Comparison of ENCODE assay signal across 9 cellular contexts in the genomic region with DNA sequence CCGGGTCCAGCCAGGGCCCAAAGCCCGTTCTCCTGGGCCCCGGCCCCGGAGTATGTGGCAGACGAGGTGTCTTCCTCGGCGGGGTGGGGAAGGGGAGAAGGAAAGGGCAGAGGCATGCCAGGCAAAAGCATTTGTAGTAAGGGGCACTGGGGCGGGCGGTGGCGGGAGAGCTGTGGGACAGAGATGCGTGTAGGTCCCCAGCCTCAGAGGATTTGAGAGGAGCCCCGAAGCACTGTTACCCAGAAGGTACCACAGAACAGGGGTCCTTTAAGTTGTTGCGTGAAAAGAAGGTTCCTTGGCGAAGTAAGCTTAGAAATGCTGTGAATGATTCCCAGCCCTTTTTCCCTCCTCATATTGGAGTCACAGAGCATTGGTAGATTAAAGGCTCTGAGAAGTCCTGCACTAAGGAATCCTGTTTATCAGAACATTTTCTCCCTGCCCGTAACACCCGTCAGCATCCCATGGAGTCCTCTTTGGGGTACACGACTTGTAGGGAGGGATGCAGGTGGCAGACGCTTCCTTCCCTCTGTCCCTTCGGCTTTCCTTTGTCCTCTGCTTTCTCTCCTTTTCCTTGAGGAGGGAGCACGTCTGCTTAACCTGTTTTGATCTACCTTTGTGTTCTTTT. TPM values are rescaled to one million over a fixed set of nuclear protein-coding genes. Genes with fewer than 3 reads are reported as not detected.
DNase-seq lines count a peak whose midpoint lies in the region; ATAC-seq and TF ChIP-seq lines count a peak whose summit lies in the region.
"Had no signal": no experiment of that assay in that cellular context is flagged by ENCODE, and none has a peak within 500 bp of the region (broad histone marks: within the 10 kb centered on the region; RNA-seq: fewer than 3 reads in every experiment).

No MANE protein-coding gene starts in this region.

- intact Hi-C loops in activated CD4-positive, alpha-beta T cell treated with anti-CD3 and anti-CD28 coated beads for 36 hours (cut with DNase I, micrococcal nuclease), result loop anchor here in 1 of 2 experiments (5.0 kb wide), 1 partner anchor 147 kb away; no protein-coding TSS in a partner anchor
- intact Hi-C loops in left lung (cut with DNase I), result no loop called here

- H3K27ac Mint-ChIP-seq in activated CD4-positive, alpha-beta T cell treated with anti-CD3 and anti-CD28 coated beads for 36 hours, result peak overlapping the region; percentile 60
- H3K27ac Mint-ChIP-seq in activated naive CD8-positive, alpha-beta T cell treated with anti-CD3 and anti-CD28 coated beads for 36 hours, result peak overlapping the region; percentile 60

- peaks cover 0 to 10% of the 10 kb centered on the region in 2 donors for H3K36me3 ChIP-seq in left lung
- H3K36me3 ChIP-seq in stomach smooth muscle (ENCODE audit: control insufficient read depth in 2 of 2, insufficient read depth in 2 of 2, low read length in 2 of 2), result peaks cover 1 to 12% of the 10 kb centered on the region in 2 donors

- peak overlapping the region; percentile 75 for H3K4me3 Mint-ChIP-seq in activated CD4-positive, alpha-beta T cell treated with anti-CD3 and anti-CD28 coated beads for 36 hours
- peak overlapping the region; percentile 78 for H3K4me3 Mint-ChIP-seq in activated naive CD8-positive, alpha-beta T cell treated with anti-CD3 and anti-CD28 coated beads for 36 hours

- peaks cover 10% of the 10 kb centered on the region for H3K27me3 Mint-ChIP-seq in activated CD4-positive, alpha-beta T cell treated with anti-CD3 and anti-CD28 coated beads for 36 hours
- peaks cover 11% of the 10 kb centered on the region for H3K27me3 Mint-ChIP-seq in activated naive CD8-positive, alpha-beta T cell treated with anti-CD3 and anti-CD28 coated beads for 36 hours

- no peak for TF ChIP-seq CTCF in left lung (IDR thresholded peaks at IDR 0.05)

- H3K4me3 ChIP-seq in left lung (peak overlapping the region; percentile 34 to 40), stomach smooth muscle (ENCODE audit: low read length in 2 of 2) (peak overlapping the region; percentile 63 to 76)

- H3K9ac ChIP-seq in stomach smooth muscle (ENCODE audit: low read length in 2 of 2), result peak overlapping the region; percentile 76 to 83

- CTCF ChIA-PET in activated CD4-positive, alpha-beta T cell treated with anti-CD3 and anti-CD28 coated beads for 36 hours (lab: Charles Lee), result interaction anchor here (0.5 to 3.7 kb wide), 16 partner anchors 12 to 307 kb away, joined by 3 to 19 read pairs (median 5); partner anchors contain the start of genes ASXL2, GAREM2, HADHA and HADHB

- peaks cover 13% of the 10 kb centered on the region for H3K4me1 Mint-ChIP-seq in activated CD4-positive, alpha-beta T cell treated with anti-CD3 and anti-CD28 coated beads for 36 hours
- peaks cover 8% of the 10 kb centered on the region for H3K4me1 Mint-ChIP-seq in activated naive CD8-positive, alpha-beta T cell treated with anti-CD3 and anti-CD28 coated beads for 36 hours

- H3K36me3 Mint-ChIP-seq in activated CD4-positive, alpha-beta T cell treated with anti-CD3 and anti-CD28 coated beads for 36 hours (ENCODE audit: low read depth), result no peaks in the 10 kb centered on the region
- H3K36me3 Mint-ChIP-seq in activated naive CD8-positive, alpha-beta T cell treated with anti-CD3 and anti-CD28 coated beads for 36 hours, result peaks cover 1% of the 10 kb centered on the region

- H3K9me3 Mint-ChIP-seq in activated CD4-positive, alpha-beta T cell treated with anti-CD3 and anti-CD28 coated beads for 36 hours (ENCODE audit: low read depth), result no peaks in the 10 kb centered on the region
- no peaks in the 10 kb centered on the region for H3K9me3 Mint-ChIP-seq in activated naive CD8-positive, alpha-beta T cell treated with anti-CD3 and anti-CD28 coated beads for 36 hours

- POLR2A ChIA-PET in activated CD4-positive, alpha-beta T cell treated with anti-CD3 and anti-CD28 coated beads for 36 hours (lab: Charles Lee), result interaction anchor here (1.4 to 1.9 kb wide), 2 partner anchors 60 to 160 kb away, joined by 4 to 7 read pairs; no protein-coding TSS in a partner anchor

- DNase-seq in activated CD4-positive, alpha-beta T cell treated with anti-CD3 and anti-CD28 coated beads for 36 hours, result no peak
- no peak for DNase-seq in activated CD4-positive, alpha-beta T cell treated with anti-CD3 and anti-CD28 coated beads, Interleukin-2, amount 50 U/mL, for 48 hours
- no peak for DNase-seq in activated naive CD8-positive, alpha-beta T cell treated with anti-CD3 and anti-CD28 coated beads for 36 hours
- no peak for DNase-seq in left lung

- H3K4me1 ChIP-seq in left lung (peaks cover 0 to 22% of the 10 kb centered on the region in 2 donors), stomach smooth muscle (ENCODE audit: control insufficient read depth, insufficient read depth, low read length) (peaks cover 26% of the 10 kb centered on the region)

- no peak for ATAC-seq in activated CD4-positive, alpha-beta T cell treated with anti-CD3 and anti-CD28 coated beads for 36 hours
- ATAC-seq in left lung, result no peak
- no peak for ATAC-seq in HG03432 (IDR thresholded peaks at IDR 0.05; ENCODE audit: unreplicated experiment)
- ATAC-seq in HG02798 (IDR thresholded peaks at IDR 0.05; ENCODE audit: poor library complexity, unreplicated experiment), result no peak
- ATAC-seq in HG03354 (IDR thresholded peaks at IDR 0.05; ENCODE audit: poor library complexity, severe bottlenecking, unreplicated experiment), result no peak

- H3K9me3 ChIP-seq in left lung (no peaks in the 10 kb centered on the region), stomach smooth muscle (ENCODE audit: control insufficient read depth in 2 of 2, low read length in 2 of 2) (no peaks in the 10 kb centered on the region)

- H3K27me3 ChIP-seq in left lung (peaks cover 0 to 30% of the 10 kb centered on the region in 2 donors), stomach smooth muscle (ENCODE audit: control insufficient read depth in 1 of 2, insufficient read depth in 2 of 2, low read length in 2 of 2) (no peaks in the 10 kb centered on the region)

- H3K27ac ChIP-seq in left lung, result no peak overlapping the region
- H3K27ac ChIP-seq in stomach smooth muscle (ENCODE audit: low read length), result peak overlapping the region; percentile 66
- H3K27ac ChIP-seq: C4-2B had no signal

RNA-seq across cellular contexts. Expression of gene GAREM2, which starts 12.5 kb away (rescaled TPM):
- 1 to 10 TPM; 3.2 to 5.7 TPM for total RNA-seq in activated CD4-positive, alpha-beta T cell treated with anti-CD3 and anti-CD28 coated beads for 36 hours
- total RNA-seq in activated naive CD8-positive, alpha-beta T cell treated with anti-CD3 and anti-CD28 coated beads for 36 hours, result 1 to 10 TPM; 2.1 to 2.7 TPM
- 1 to 10 TPM; 2.4 to 4.5 TPM for total RNA-seq in left lung

RNA-seq across cellular contexts. Expression of gene HADHA, which starts 59.0 kb away (rescaled TPM):
- 100 to 1,000 TPM; 149 to 154 TPM for total RNA-seq in activated CD4-positive, alpha-beta T cell treated with anti-CD3 and anti-CD28 coated beads for 36 hours
- 100 to 1,000 TPM; 119 to 120 TPM for total RNA-seq in activated naive CD8-positive, alpha-beta T cell treated with anti-CD3 and anti-CD28 coated beads for 36 hours
- 100 to 1,000 TPM; 126 to 144 TPM for total RNA-seq in left lung

RNA-seq across cellular contexts. Expression of gene HADHB, which starts 59.3 kb away (rescaled TPM):
- 10 to 100 TPM; 71.4 to 73.4 TPM for total RNA-seq in activated CD4-positive, alpha-beta T cell treated with anti-CD3 and anti-CD28 coated beads for 36 hours
- 10 to 100 TPM; 70.2 to 73.2 TPM for total RNA-seq in activated naive CD8-positive, alpha-beta T cell treated with anti-CD3 and anti-CD28 coated beads for 36 hours
- 100 to 1,000 TPM; 130 to 132 TPM for total RNA-seq in left lung
